Comparison of ENCODE assay signal across 1 cellular context in the genomic region with DNA sequence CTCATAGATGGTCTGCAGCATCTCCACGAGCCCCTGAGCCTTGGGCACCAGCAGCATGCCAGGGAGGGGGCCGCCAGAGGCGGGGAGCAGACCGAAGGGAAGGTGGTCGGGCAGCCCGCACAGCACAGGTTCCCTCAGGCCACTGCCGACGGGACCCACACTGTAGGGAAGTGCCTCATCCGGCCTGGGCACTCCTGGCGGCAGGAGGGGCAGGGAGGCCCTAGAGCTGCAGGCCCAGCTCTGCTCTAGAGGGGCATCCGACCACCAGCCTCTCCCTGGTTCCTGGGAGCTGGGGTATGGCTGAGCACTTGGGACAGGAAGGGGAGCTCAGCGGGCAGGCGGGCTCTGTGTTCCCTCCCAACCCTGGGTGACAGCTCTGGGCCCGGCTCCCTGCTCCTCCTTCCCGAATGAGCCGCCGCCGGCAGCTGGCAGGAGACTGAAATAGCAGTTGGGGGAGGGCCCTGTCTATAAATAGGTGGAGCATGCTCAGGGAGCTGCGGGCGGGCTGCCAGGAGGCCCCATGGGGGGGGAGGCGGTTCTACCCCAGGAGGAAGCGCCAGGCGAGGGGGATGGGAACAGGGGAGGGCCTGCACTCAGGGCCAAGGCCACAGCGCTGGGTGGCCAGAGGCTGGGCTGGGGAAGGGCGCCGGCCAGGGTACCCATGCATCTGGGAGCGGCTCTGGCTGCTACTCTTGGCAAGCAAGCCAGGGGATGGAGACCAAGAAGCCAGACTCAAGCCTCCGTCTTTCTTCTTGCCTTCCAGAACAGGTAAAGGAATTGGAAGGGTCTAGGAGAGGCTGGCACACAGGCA.
A peak's percentile ranks its signal among the peaks of the same experiment; 100 is the strongest.
TF ChIP-seq lines count a peak whose summit lies in the region.

No MANE protein-coding gene starts in this region.

TF ChIP-seq in A549, 52 proteins besides CTCF, POLR2A, EP300 and RAD21 (continued from another document):
- TF ChIP-seq, protein P1, sequence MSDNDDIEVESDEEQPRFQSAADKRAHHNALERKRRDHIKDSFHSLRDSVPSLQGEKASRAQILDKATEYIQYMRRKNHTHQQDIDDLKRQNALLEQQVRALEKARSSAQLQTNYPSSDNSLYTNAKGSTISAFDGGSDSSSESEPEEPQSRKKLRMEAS (IDR thresholded peaks at IDR 0.05) = peak; percentile 62
- TF ChIP-seq RARB (CRISPR knock-in tag; IDR thresholded peaks at IDR 0.05) = no peak
- no peak for TF ChIP-seq FOXS1 (CRISPR knock-in tag; IDR thresholded peaks at IDR 0.05)
- TF ChIP-seq KDM5A (IDR thresholded peaks at IDR 0.05) = no peak
- TF ChIP-seq SMC3 (IDR thresholded peaks at IDR 0.05) = 0 out of 3 replicates have a peak, but pooled peaks have one; percentile 19
- no peak for TF ChIP-seq CBX2 (IDR thresholded peaks at IDR 0.05; ENCODE audit: borderline replicate concordance, low read depth)
- TF ChIP-seq, protein P2, sequence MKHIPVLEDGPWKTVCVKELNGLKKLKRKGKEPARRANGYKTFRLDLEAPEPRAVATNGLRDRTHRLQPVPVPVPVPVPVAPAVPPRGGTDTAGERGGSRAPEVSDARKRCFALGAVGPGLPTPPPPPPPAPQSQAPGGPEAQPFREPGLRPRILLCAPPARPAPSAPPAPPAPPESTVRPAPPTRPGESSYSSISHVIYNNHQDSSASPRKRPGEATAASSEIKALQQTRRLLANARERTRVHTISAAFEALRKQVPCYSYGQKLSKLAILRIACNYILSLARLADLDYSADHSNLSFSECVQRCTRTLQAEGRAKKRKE (CRISPR knock-in tag; IDR thresholded peaks at IDR 0.05; ENCODE audit: low read depth) = no peak
- TF ChIP-seq, protein P3, sequence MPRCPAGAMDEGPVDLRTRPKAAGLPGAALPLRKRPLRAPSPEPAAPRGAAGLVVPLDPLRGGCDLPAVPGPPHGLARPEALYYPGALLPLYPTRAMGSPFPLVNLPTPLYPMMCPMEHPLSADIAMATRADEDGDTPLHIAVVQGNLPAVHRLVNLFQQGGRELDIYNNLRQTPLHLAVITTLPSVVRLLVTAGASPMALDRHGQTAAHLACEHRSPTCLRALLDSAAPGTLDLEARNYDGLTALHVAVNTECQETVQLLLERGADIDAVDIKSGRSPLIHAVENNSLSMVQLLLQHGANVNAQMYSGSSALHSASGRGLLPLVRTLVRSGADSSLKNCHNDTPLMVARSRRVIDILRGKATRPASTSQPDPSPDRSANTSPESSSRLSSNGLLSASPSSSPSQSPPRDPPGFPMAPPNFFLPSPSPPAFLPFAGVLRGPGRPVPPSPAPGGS (IDR thresholded peaks at IDR 0.05) = peak; percentile 54; the same call in 1 of the 3 replicates
- TF ChIP-seq BHLHE40 (IDR thresholded peaks at IDR 0.05; ENCODE audit: low read depth, low read length) = no peak
- TF ChIP-seq, protein P4, sequence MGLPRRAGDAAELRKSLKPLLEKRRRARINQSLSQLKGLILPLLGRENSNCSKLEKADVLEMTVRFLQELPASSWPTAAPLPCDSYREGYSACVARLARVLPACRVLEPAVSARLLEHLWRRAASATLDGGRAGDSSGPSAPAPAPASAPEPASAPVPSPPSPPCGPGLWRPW (IDR thresholded peaks at IDR 0.05) = no peak
- no peak for TF ChIP-seq TP53 (CRISPR knock-in tag; IDR thresholded peaks at IDR 0.05)
- no peak for TF ChIP-seq NPAS2 (CRISPR knock-in tag; IDR thresholded peaks at IDR 0.05; ENCODE audit: borderline replicate concordance)
- 0 out of 2 replicates have a peak, but pooled peaks have one; percentile 17 for TF ChIP-seq HOXB5 (CRISPR knock-in tag; IDR thresholded peaks at IDR 0.05)
- no peak for TF ChIP-seq MYC (IDR thresholded peaks at IDR 0.05; ENCODE audit: borderline replicate concordance, low read length)
- TF ChIP-seq POLR2AphosphoS2 (conservative IDR thresholded peaks at IDR 0.05; ENCODE audit: low read length) = no peak
- TF ChIP-seq, protein P5, sequence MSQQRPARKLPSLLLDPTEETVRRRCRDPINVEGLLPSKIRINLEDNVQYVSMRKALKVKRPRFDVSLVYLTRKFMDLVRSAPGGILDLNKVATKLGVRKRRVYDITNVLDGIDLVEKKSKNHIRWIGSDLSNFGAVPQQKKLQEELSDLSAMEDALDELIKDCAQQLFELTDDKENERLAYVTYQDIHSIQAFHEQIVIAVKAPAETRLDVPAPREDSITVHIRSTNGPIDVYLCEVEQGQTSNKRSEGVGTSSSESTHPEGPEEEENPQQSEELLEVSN (IDR thresholded peaks at IDR 0.05; ENCODE audit: borderline replicate concordance, low read depth) = no peak
- TF ChIP-seq NR3C1 (IDR thresholded peaks at IDR 0.05) = no peak
